ENCODE assay signal across 8 cellular contexts in genomic region chr12:52582971-52583456, GRCh38. TPM values are rescaled to one million over a fixed set of nuclear protein-coding genes. Genes with fewer than 3 reads are reported as not detected.
DNase-seq lines count a peak whose midpoint lies in the region; ATAC-seq lines count a peak whose summit lies in the region.

No MANE protein-coding gene starts in this region.

- ATAC-seq in left cardiac atrium (peak; percentile 83 to 88), HG02678 (IDR thresholded peaks at IDR 0.05; ENCODE audit: unreplicated experiment) (no peak), GM21515 (IDR thresholded peaks at IDR 0.05; ENCODE audit: unreplicated experiment) (no peak)

- DNase-seq in GM03348 (ENCODE audit: low spot score) (peak; percentile 90), NAMALWA (ENCODE audit: low spot score) (peak; percentile 71), T follicular helper cell (ENCODE audit: low read depth) (peak; percentile 32), amniotic epithelial cell (ENCODE audit: low read depth) (peak; percentile 40), left cardiac atrium (peak; percentile 41), retina (peak; percentile 67)

- intact Hi-C loops in left cardiac atrium (cut with DNase I) = loop anchor here (2.0 to 10.0 kb wide), 3 partner anchors 288 to 428 kb away; no protein-coding TSS in a partner anchor

RNA-seq across cellular contexts. Expression of gene KRT74, which starts 9.4 kb away (rescaled TPM):
- not detected for total RNA-seq in left cardiac atrium

RNA-seq across cellular contexts. Expression of gene KRT72, which starts 18.2 kb away (rescaled TPM):
- total RNA-seq in left cardiac atrium = not detected

RNA-seq across cellular contexts. Expression of gene KRT71, which starts 30.1 kb away (rescaled TPM):
- not detected for total RNA-seq in left cardiac atrium

RNA-seq across cellular contexts. Expression of gene KRT73, which starts 35.3 kb away (rescaled TPM):
- total RNA-seq in left cardiac atrium = not detected

Comparison
In these comparisons a context has a peak if more than half of its experiments do, and no peak if none do; other contexts are left out.
1. DNase-seq: peak in every context shown above with its lines; median percentile 90 in GM03348; 71 in NAMALWA; 67 in retina; 41 in left cardiac atrium; 40 in amniotic epithelial cell; 32 in T follicular helper cell.
2. ATAC-seq: peak in left cardiac atrium (2 of 2); none in HG02678 (single experiment) and GM21515 (single experiment).